In genomic region chr19:1063030-1063908, GRCh38 we compare ENCODE assay signal across 10 cellular contexts. TPM values are rescaled to one million over a fixed set of nuclear protein-coding genes. Genes with fewer than 3 reads are reported as not detected.
DNase-seq lines count a peak whose midpoint lies in the region; ATAC-seq, FAIRE-seq and TF ChIP-seq lines count a peak whose summit lies in the region.
"Had no signal": no experiment of that assay in that cellular context is flagged by ENCODE, and none has a peak within 500 bp of the region (broad histone marks: within the 10 kb centered on the region; RNA-seq: fewer than 3 reads in every experiment).

No MANE protein-coding gene starts in this region.

- no peak overlapping the region for H2BK20ac ChIP-seq in H9 (ENCODE audit: low read depth, low read length, poor library complexity, severe bottlenecking)

- H3K23me2 ChIP-seq in H9 (ENCODE audit: insufficient read length, low read depth, low read length, poor library complexity, severe bottlenecking): peaks cover 22% of the 10 kb centered on the region

- H2BK12ac ChIP-seq in H9 (ENCODE audit: insufficient read length, low read depth, low read length): no peak overlapping the region

- no peak overlapping the region for H3T11ph ChIP-seq in H9 (ENCODE audit: low read length)

- no peaks in the 10 kb centered on the region for H3K4me1 Mint-ChIP-seq in activated T-helper 17 cell treated with anti-CD3 and anti-CD28 coated beads, Interleukin-2, amount 50 U/mL, for 72 hours
- H3K4me1 Mint-ChIP-seq in nephron progenitor cell (peaks cover 17% of the 10 kb centered on the region), H9 (peaks cover 11 to 35% of the 10 kb centered on the region in 2 experiments)

- no peak overlapping the region for H3K9ac ChIP-seq in H9 (ENCODE audit: extremely low read depth, insufficient read length, low read length)

- no peaks in the 10 kb centered on the region for H3K27me3 Mint-ChIP-seq in activated T-helper 17 cell treated with anti-CD3 and anti-CD28 coated beads, Interleukin-2, amount 50 U/mL, for 72 hours
- peaks cover 49% of the 10 kb centered on the region for H3K27me3 Mint-ChIP-seq in nephron progenitor cell (ENCODE audit: low read depth, poor library complexity)
- peaks cover 18% of the 10 kb centered on the region for H3K27me3 Mint-ChIP-seq in H9 (ENCODE audit: low read depth)

- peaks cover 6% of the 10 kb centered on the region for H3K79me2 ChIP-seq in OCI-LY7 (ENCODE audit: insufficient read depth, low read depth, low read length)
- H3K79me2 ChIP-seq in H9 (ENCODE audit: insufficient read depth, low read length): no peaks in the 10 kb centered on the region

- no peaks in the 10 kb centered on the region for H3K79me1 ChIP-seq in H9 (ENCODE audit: insufficient read depth, low read depth, low read length, poor library complexity, severe bottlenecking)

- H3K4me3 ChIP-seq in OCI-LY7 (ENCODE audit: low read depth, low read length, poor library complexity, severe bottlenecking): no peak overlapping the region

- CTCF ChIA-PET in OCI-LY7 (lab: Charles Lee; ENCODE audit: unreplicated experiment): no interaction called here

- H4K91ac ChIP-seq in H9 (ENCODE audit: insufficient read length, low read depth, low read length): no peak overlapping the region

- TF ChIP-seq POLR2A in GM12891 (IDR thresholded peaks at IDR 0.05; ENCODE audit: low read depth, low read length): no peak

- H3K4me1 ChIP-seq in OCI-LY7 (ENCODE audit: insufficient read depth, low read length, poor library complexity, severe bottlenecking) (peaks cover 45% of the 10 kb centered on the region), H9 (ENCODE audit: insufficient read depth, low read length) (peaks cover 5% of the 10 kb centered on the region; the same call in 1 of the 2 replicates)

- H2BK120ac ChIP-seq in H9 (ENCODE audit: low read depth, low read length, poor library complexity, severe bottlenecking): no peak overlapping the region

- no peaks in the 10 kb centered on the region; the same call in 1 of the 2 replicates for H3K27me3 ChIP-seq in H9 (ENCODE audit: insufficient read depth, low read length)

- H4K20me1 ChIP-seq in OCI-LY7 (ENCODE audit: insufficient read depth, low read length) (no peaks in the 10 kb centered on the region), H9 (ENCODE audit: control insufficient read depth, insufficient read depth, insufficient read length) (no peaks in the 10 kb centered on the region)

- H3K27ac ChIP-seq in OCI-LY7 (ENCODE audit: low read depth, low read length, poor library complexity, severe bottlenecking) (no peak overlapping the region), H9 (ENCODE audit: insufficient read length, low read depth, low read length) (no peak overlapping the region)

- H4K8ac ChIP-seq in H9 (replicated peaks; ENCODE audit: insufficient read length, low read depth, low read length): no peak overlapping the region

- BruUV-seq in OCI-LY7 (replicated peaks; lab: Mats Ljungman, UMichigan): no TSS peak

- H3K14ac ChIP-seq in H9 (ENCODE audit: insufficient read depth, low read length): no peak overlapping the region

- WGBS in H9 (ENCODE audit: extremely low coverage, insufficient read length, low lambda C conversion rate): no CpG with 5 or more reads among the region's 37 CpGs

- intact Hi-C loops in OCI-LY7 (cut with micrococcal nuclease; ENCODE audit: unreplicated experiment): no loop called here

- H3K18ac ChIP-seq in H9 (ENCODE audit: insufficient read length, low read depth, low read length): no peak overlapping the region

- H3K36me3 ChIP-seq in OCI-LY7 (ENCODE audit: insufficient read depth, low read length): peaks cover 9% of the 10 kb centered on the region; the same call in 1 of the 2 replicates

- DNase-seq in GM12891 (ENCODE audit: insufficient read length, low spot score) (no peak), OCI-LY7 (ENCODE audit: low spot score) (peak; percentile 90), nephron progenitor cell (peak; percentile 42), H9 (no peak)
- DNase-seq: activated gamma-delta T cell treated with Interleukin-2 at 50 U/mL for 16 hours, NCI-H510A treated with DMSO at 0.1 percent for 48 hours had no signal

- ATAC-seq in activated T-helper 17 cell treated with anti-CD3 and anti-CD28 coated beads, Interleukin-2, amount 50 U/mL, for 72 hours (replicated peaks): peak; percentile 21
- ATAC-seq in HG02938 (IDR thresholded peaks at IDR 0.05; ENCODE audit: unreplicated experiment): no peak
- ATAC-seq in HG03469 (IDR thresholded peaks at IDR 0.05; ENCODE audit: unreplicated experiment): no peak
- ATAC-seq in HG03354 (IDR thresholded peaks at IDR 0.05; ENCODE audit: poor library complexity, severe bottlenecking, unreplicated experiment): no peak

- no peak overlapping the region for H3K56ac ChIP-seq in H9 (ENCODE audit: insufficient read length, low read depth, low read length)

- no peak overlapping the region for H2AFZ ChIP-seq in OCI-LY7 (ENCODE audit: low read length)
- no peak overlapping the region for H2AFZ ChIP-seq in H9 (ENCODE audit: low read length)

- no peak overlapping the region for H3K4me3 Mint-ChIP-seq in activated T-helper 17 cell treated with anti-CD3 and anti-CD28 coated beads, Interleukin-2, amount 50 U/mL, for 72 hours
- H3K4me3 Mint-ChIP-seq in nephron progenitor cell (no peak overlapping the region), H9 (peak overlapping the region in 1 of 2 experiments; percentile 48; a peak in 2 of 5 replicates)

- H3K4ac ChIP-seq in H9 (ENCODE audit: low read depth, low read length): no peak overlapping the region

- no peaks in the 10 kb centered on the region for H3K9me3 Mint-ChIP-seq in activated T-helper 17 cell treated with anti-CD3 and anti-CD28 coated beads, Interleukin-2, amount 50 U/mL, for 72 hours
- no peaks in the 10 kb centered on the region for H3K9me3 Mint-ChIP-seq in nephron progenitor cell
- H3K9me3 Mint-ChIP-seq in H9: no peaks in the 10 kb centered on the region

- TF ChIP-seq CTCF in OCI-LY7 (conservative IDR thresholded peaks at IDR 0.05; ENCODE audit: low read length) (no peak), nephron progenitor cell (IDR thresholded peaks at IDR 0.05) (no peak), H9 (conservative IDR thresholded peaks at IDR 0.05) (no peak)

- no peak overlapping the region for H2AK5ac ChIP-seq in H9 (ENCODE audit: insufficient read length, low read length)

- no peaks in the 10 kb centered on the region for H3K9me3 ChIP-seq in OCI-LY7 (ENCODE audit: low read length)
- peaks cover 4% of the 10 kb centered on the region for H3K9me3 ChIP-seq in H9 (ENCODE audit: control insufficient read depth, low read depth, low read length)

- POLR2A ChIA-PET in OCI-LY7 (lab: Charles Lee): no interaction called here

- no peak overlapping the region for H2BK15ac ChIP-seq in H9 (ENCODE audit: low read depth, low read length)

- no peak overlapping the region for H3K27ac Mint-ChIP-seq in activated T-helper 17 cell treated with anti-CD3 and anti-CD28 coated beads, Interleukin-2, amount 50 U/mL, for 72 hours
- H3K27ac Mint-ChIP-seq in nephron progenitor cell: no peak overlapping the region
- 0 out of 7 replicates have a peak overlapping the region, but pooled peaks of 1 of the 3 experiments have one; percentile 57 for H3K27ac Mint-ChIP-seq in H9

- peaks cover 6% of the 10 kb centered on the region for H3K36me3 Mint-ChIP-seq in activated T-helper 17 cell treated with anti-CD3 and anti-CD28 coated beads, Interleukin-2, amount 50 U/mL, for 72 hours (ENCODE audit: low read depth)
- H3K36me3 Mint-ChIP-seq in nephron progenitor cell (ENCODE audit: low read depth): no peaks in the 10 kb centered on the region
- peaks cover 0 to 5% (median 0%) of the 10 kb centered on the region in 3 experiments; a peak in 1 of 7 replicates for H3K36me3 Mint-ChIP-seq in H9 (ENCODE audit: insufficient read depth in 1 of 3, low read depth in 3 of 3)

- peak; percentile 98 for FAIRE-seq in GM12891 (lab: Jason Lieb, UNC)

- H3K4me2 ChIP-seq in OCI-LY7 (ENCODE audit: low read length) (no peak overlapping the region), H9 (ENCODE audit: insufficient read depth, insufficient read length, low read length) (no peak overlapping the region)

- no peak overlapping the region for H4K5ac ChIP-seq in H9 (ENCODE audit: insufficient read length, low read depth, low read length)

- H3K9me2 ChIP-seq in OCI-LY7 (ENCODE audit: insufficient read depth, low read length): no peaks in the 10 kb centered on the region

- H2BK5ac ChIP-seq in H9 (ENCODE audit: insufficient read length, low read length): no peak overlapping the region

- no peak overlapping the region for H3K23ac ChIP-seq in H9 (ENCODE audit: insufficient read length, low read depth, low read length)

TF ChIP-seq in GM12891, 5 proteins besides CTCF, POLR2A, EP300 and RAD21:
- TF ChIP-seq PAX5 (IDR thresholded peaks at IDR 0.05; ENCODE audit: insufficient read depth, low read length, severe bottlenecking): no peak

RNA-seq across cellular contexts. Expression of gene ARHGAP45, which starts 3.7 kb away (rescaled TPM):
- 71.9 TPM for polyA plus RNA-seq in GM12891 (2012; ENCODE audit: low read depth, missing spikeins)
- 132 and 135 TPM in 2 replicates for total RNA-seq in OCI-LY7 (2014; rRNA removed; shearing (Covaris generic))
- total RNA-seq in OCI-LY7 (2022) (138 and 143 TPM in 2 replicates), H9 (2021) (35.0 and 39.8 TPM in 2 replicates)
- total RNA-seq in activated T-helper 17 cell treated with anti-CD3 and anti-CD28 coated beads, Interleukin-2, amount 50 U/mL, for 72 hours: 100 to 1,000 TPM; 211 to 310 TPM

RNA-seq across cellular contexts. Expression of gene ABCA7, which starts 23.4 kb away (rescaled TPM):
- polyA plus RNA-seq in GM12891 (2012; ENCODE audit: low read depth, missing spikeins): 13.2 TPM
- 22.5 and 43.3 TPM in 2 replicates for total RNA-seq in OCI-LY7 (2014; rRNA removed; shearing (Covaris generic))
- total RNA-seq in OCI-LY7 (2022) (66.6 and 74.4 TPM in 2 replicates), H9 (2021) (28.3 and 34.6 TPM in 2 replicates)
- 10 to 100 TPM; 21.8 to 31.2 TPM for total RNA-seq in activated T-helper 17 cell treated with anti-CD3 and anti-CD28 coated beads, Interleukin-2, amount 50 U/mL, for 72 hours

RNA-seq across cellular contexts. Expression of gene POLR2E, which starts 31.9 kb away (rescaled TPM):
- polyA plus RNA-seq in GM12891 (2012; ENCODE audit: low read depth, missing spikeins): 196 TPM
- 153 and 165 TPM in 2 replicates for total RNA-seq in OCI-LY7 (2014; rRNA removed; shearing (Covaris generic))
- total RNA-seq in OCI-LY7 (2022) (160 and 193 TPM in 2 replicates), H9 (2021) (261 and 272 TPM in 2 replicates)
- total RNA-seq in activated T-helper 17 cell treated with anti-CD3 and anti-CD28 coated beads, Interleukin-2, amount 50 U/mL, for 72 hours: 100 to 1,000 TPM; 155 to 248 TPM

RNA-seq across cellular contexts. Expression of gene CNN2, which starts 36.9 kb away (rescaled TPM):
- 101 TPM for polyA plus RNA-seq in GM12891 (2012; ENCODE audit: low read depth, missing spikeins)
- 51.5 and 73.7 TPM in 2 replicates for total RNA-seq in OCI-LY7 (2014; rRNA removed; shearing (Covaris generic))
- total RNA-seq in OCI-LY7 (2022) (126 and 127 TPM in 2 replicates), H9 (2021) (524 and 529 TPM in 2 replicates)
- total RNA-seq in activated T-helper 17 cell treated with anti-CD3 and anti-CD28 coated beads, Interleukin-2, amount 50 U/mL, for 72 hours: 100 to 1,000 TPM; 152 to 246 TPM

RNA-seq across cellular contexts. Expression of gene GPX4, which starts 40.5 kb away (rescaled TPM):
- polyA plus RNA-seq in GM12891 (2012; ENCODE audit: low read depth, missing spikeins): 472 TPM
- 184 and 203 TPM in 2 replicates for total RNA-seq in OCI-LY7 (2014; rRNA removed; shearing (Covaris generic))
- total RNA-seq in OCI-LY7 (2022): 148 and 156 TPM in 2 replicates
- 100 to 1,000 TPM; 110 to 170 TPM for total RNA-seq in activated T-helper 17 cell treated with anti-CD3 and anti-CD28 coated beads, Interleukin-2, amount 50 U/mL, for 72 hours
- total RNA-seq in H9 (2021): 355 and 363 TPM in 2 replicates

Comparison
In these comparisons a context has a peak if more than half of its experiments do, and no peak if none do; other contexts are left out.
1. DNase-seq: peak in OCI-LY7 (single experiment) and nephron progenitor cell (single experiment); none in GM12891 (single experiment) and H9 (single experiment).